ENCODE assay signal across 1 cellular context in the genomic region with DNA sequence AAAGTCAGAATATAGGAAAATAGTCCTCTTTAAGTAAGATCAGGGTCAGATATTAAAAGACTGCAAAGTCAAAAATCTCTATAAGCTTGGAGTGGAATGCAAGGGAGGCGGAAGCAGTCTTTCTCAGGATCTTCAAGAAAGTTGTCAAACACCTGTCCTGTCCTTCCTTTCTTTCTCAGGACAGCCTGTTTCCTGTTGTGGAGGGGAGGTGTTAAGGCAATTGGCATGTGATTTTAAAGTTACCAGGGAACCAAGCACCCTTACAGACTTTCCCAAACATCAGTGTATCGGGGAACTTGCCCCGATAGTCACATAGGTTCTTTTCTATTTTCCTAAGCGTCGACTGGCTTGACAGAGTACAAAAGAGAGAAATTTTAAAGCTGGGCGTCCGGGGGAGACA.
TF ChIP-seq lines count a peak whose summit lies in the region.

No MANE protein-coding gene starts in this region.

TF ChIP-seq in IMR-90, 13 proteins besides CTCF, POLR2A, EP300 and RAD21:
- no peak for TF ChIP-seq FOS (IDR thresholded peaks at IDR 0.05; ENCODE audit: low read depth, low read length)
- TF ChIP-seq BHLHE40 (IDR thresholded peaks at IDR 0.05; ENCODE audit: low read depth, low read length) = no peak
- TF ChIP-seq CHD1 (IDR thresholded peaks at IDR 0.05; ENCODE audit: low read depth, low read length) = no peak
- no peak for TF ChIP-seq RCOR1 (IDR thresholded peaks at IDR 0.05; ENCODE audit: insufficient replicate concordance, low read length)
- TF ChIP-seq CEBPB (IDR thresholded peaks at IDR 0.05; ENCODE audit: low read depth, low read length) = no peak
- TF ChIP-seq NFE2L2 (IDR thresholded peaks at IDR 0.05; ENCODE audit: low read depth, low read length) = no peak
- no peak for TF ChIP-seq RFX5 (IDR thresholded peaks at IDR 0.05; ENCODE audit: low read depth, low read length)
- TF ChIP-seq ELK1 (IDR thresholded peaks at IDR 0.05; ENCODE audit: borderline replicate concordance, low read depth, low read length) = no peak
- TF ChIP-seq, protein P1, sequence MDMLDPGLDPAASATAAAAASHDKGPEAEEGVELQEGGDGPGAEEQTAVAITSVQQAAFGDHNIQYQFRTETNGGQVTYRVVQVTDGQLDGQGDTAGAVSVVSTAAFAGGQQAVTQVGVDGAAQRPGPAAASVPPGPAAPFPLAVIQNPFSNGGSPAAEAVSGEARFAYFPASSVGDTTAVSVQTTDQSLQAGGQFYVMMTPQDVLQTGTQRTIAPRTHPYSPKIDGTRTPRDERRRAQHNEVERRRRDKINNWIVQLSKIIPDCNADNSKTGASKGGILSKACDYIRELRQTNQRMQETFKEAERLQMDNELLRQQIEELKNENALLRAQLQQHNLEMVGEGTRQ (IDR thresholded peaks at IDR 0.05; ENCODE audit: low read depth, low read length) = no peak
- no peak for TF ChIP-seq MAFK (IDR thresholded peaks at IDR 0.05; ENCODE audit: low read depth, low read length)
- TF ChIP-seq SMC3 (IDR thresholded peaks at IDR 0.05; ENCODE audit: low read depth, low read length) = no peak
- TF ChIP-seq MAZ (IDR thresholded peaks at IDR 0.05; ENCODE audit: borderline replicate concordance, low read depth, low read length) = no peak
- TF ChIP-seq MXI1 (IDR thresholded peaks at IDR 0.05; ENCODE audit: borderline replicate concordance, low read depth, low read length) = no peak
